Comparison of ENCODE assay signal across 1 cellular context in the genomic region with DNA sequence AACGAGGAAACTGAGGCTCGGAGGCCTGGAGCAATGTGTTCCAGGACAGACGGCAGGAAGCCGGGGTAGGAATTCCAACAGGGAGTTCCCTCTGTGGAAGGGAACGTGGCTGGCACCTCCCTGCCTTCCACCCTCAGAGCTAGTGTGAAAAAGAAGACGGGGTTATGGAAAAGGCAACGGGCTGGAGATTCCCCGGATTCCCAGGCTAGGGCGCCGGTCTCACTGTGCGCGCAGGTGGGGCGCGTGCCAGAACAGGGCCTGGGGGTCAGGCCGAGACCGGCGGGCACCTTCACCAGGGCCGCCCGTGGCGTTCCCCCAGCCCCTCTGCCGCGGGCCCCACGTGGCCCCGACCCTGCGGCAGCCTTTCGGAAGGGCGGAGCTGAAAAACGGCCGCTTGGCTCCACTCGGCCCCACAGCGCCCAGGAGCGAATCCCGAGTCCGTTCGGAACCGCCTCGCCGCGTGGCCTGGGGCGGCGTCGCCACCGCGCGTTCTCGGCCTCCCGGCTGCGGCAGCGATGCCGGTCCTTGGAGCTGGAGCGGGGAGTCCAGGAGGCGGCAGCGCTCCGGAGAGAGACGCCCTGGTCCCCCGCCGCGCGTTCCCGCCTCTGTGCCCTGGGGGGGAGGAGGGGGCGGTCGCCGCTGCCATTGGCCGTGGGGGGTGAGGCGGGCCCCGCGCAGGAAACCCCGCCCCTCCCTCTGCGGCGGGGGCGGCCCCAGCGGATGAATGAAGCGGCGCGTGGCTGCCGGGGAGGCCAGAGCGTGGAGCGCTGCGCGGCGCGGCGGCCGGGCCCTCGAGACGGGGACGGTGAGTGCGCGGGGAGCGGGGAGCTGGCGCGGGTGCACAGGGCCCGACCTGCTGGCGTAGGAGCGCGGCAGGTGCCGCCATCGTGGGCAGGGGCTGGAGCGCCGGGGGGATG.
A peak's percentile ranks its signal among the peaks of the same experiment; 100 is the strongest.
TF ChIP-seq lines count a peak whose summit lies in the region.

Gene SLCO4A1, plus strand, starts transcription at position 755 of the 917 bp plus-strand sequence. CDS start 13,952 bp downstream, outside the sequence.

TF ChIP-seq in HepG2, 621 proteins besides CTCF, POLR2A, EP300 and RAD21 (continued from another document and continues in another):
- TF ChIP-seq ZNF772 (CRISPR knock-in tag; IDR thresholded peaks at IDR 0.05) (peak; percentile 85; the same call in 1 of the 2 replicates), RCOR2 (CRISPR knock-in tag; IDR thresholded peaks at IDR 0.05) (no peak), FOXA3 (CRISPR knock-in tag; IDR thresholded peaks at IDR 0.05) (peak; percentile 58), RNF2 (conservative IDR thresholded peaks at IDR 0.05; ENCODE audit: low read depth) (no peak; the same call in 1 of the 2 replicates), ZNF790 (CRISPR knock-in tag; IDR thresholded peaks at IDR 0.05; ENCODE audit: borderline replicate concordance) (no peak; the same call in 1 of the 2 replicates), KLF11 (CRISPR knock-in tag; IDR thresholded peaks at IDR 0.05) (no peak), AFF4 (CRISPR knock-in tag; IDR thresholded peaks at IDR 0.05) (no peak), ARNT (IDR thresholded peaks at IDR 0.05) (no peak), KIAA2018 (CRISPR knock-in tag; IDR thresholded peaks at IDR 0.05; ENCODE audit: borderline replicate concordance) (no peak), MYPOP (CRISPR knock-in tag; IDR thresholded peaks at IDR 0.05) (peak; percentile 33; the same call in 1 of the 2 replicates), KDM2A (CRISPR knock-in tag; IDR thresholded peaks at IDR 0.05; ENCODE audit: borderline replicate concordance, low read depth) (peak; percentile 62; the same call in 1 of the 2 replicates), PLRG1 (conservative IDR thresholded peaks at IDR 0.05) (no peak), ZBTB8A (CRISPR knock-in tag; IDR thresholded peaks at IDR 0.05; ENCODE audit: borderline replicate concordance, low read depth) (0 out of 2 replicates have a peak, but pooled peaks have one; percentile 43)
- TF ChIP-seq, protein P1, sequence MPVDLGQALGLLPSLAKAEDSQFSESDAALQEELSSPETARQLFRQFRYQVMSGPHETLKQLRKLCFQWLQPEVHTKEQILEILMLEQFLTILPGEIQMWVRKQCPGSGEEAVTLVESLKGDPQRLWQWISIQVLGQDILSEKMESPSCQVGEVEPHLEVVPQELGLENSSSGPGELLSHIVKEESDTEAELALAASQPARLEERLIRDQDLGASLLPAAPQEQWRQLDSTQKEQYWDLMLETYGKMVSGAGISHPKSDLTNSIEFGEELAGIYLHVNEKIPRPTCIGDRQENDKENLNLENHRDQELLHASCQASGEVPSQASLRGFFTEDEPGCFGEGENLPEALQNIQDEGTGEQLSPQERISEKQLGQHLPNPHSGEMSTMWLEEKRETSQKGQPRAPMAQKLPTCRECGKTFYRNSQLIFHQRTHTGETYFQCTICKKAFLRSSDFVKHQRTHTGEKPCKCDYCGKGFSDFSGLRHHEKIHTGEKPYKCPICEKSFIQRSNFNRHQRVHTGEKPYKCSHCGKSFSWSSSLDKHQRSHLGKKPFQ (CRISPR knock-in tag; IDR thresholded peaks at IDR 0.05; ENCODE audit: insufficient replicate concordance), result peak; percentile 61
- TF ChIP-seq, protein P2, sequence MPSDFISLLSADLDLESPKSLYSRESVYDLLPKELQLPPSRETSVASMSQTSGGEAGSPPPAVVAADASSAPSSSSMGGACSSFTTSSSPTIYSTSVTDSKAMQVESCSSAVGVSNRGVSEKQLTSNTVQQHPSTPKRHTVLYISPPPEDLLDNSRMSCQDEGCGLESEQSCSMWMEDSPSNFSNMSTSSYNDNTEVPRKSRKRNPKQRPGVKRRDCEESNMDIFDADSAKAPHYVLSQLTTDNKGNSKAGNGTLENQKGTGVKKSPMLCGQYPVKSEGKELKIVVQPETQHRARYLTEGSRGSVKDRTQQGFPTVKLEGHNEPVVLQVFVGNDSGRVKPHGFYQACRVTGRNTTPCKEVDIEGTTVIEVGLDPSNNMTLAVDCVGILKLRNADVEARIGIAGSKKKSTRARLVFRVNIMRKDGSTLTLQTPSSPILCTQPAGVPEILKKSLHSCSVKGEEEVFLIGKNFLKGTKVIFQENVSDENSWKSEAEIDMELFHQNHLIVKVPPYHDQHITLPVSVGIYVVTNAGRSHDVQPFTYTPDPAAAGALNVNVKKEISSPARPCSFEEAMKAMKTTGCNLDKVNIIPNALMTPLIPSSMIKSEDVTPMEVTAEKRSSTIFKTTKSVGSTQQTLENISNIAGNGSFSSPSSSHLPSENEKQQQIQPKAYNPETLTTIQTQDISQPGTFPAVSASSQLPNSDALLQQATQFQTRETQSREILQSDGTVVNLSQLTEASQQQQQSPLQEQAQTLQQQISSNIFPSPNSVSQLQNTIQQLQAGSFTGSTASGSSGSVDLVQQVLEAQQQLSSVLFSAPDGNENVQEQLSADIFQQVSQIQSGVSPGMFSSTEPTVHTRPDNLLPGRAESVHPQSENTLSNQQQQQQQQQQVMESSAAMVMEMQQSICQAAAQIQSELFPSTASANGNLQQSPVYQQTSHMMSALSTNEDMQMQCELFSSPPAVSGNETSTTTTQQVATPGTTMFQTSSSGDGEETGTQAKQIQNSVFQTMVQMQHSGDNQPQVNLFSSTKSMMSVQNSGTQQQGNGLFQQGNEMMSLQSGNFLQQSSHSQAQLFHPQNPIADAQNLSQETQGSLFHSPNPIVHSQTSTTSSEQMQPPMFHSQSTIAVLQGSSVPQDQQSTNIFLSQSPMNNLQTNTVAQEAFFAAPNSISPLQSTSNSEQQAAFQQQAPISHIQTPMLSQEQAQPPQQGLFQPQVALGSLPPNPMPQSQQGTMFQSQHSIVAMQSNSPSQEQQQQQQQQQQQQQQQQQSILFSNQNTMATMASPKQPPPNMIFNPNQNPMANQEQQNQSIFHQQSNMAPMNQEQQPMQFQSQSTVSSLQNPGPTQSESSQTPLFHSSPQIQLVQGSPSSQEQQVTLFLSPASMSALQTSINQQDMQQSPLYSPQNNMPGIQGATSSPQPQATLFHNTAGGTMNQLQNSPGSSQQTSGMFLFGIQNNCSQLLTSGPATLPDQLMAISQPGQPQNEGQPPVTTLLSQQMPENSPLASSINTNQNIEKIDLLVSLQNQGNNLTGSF (CRISPR knock-in tag; IDR thresholded peaks at IDR 0.05), result peak; percentile 80; the same call in 1 of the 2 replicates
- TF ChIP-seq, protein P3, sequence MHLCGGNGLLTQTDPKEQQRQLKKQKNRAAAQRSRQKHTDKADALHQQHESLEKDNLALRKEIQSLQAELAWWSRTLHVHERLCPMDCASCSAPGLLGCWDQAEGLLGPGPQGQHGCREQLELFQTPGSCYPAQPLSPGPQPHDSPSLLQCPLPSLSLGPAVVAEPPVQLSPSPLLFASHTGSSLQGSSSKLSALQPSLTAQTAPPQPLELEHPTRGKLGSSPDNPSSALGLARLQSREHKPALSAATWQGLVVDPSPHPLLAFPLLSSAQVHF (CRISPR knock-in tag; IDR thresholded peaks at IDR 0.05), result peak; percentile 91
- TF ChIP-seq, protein P4, sequence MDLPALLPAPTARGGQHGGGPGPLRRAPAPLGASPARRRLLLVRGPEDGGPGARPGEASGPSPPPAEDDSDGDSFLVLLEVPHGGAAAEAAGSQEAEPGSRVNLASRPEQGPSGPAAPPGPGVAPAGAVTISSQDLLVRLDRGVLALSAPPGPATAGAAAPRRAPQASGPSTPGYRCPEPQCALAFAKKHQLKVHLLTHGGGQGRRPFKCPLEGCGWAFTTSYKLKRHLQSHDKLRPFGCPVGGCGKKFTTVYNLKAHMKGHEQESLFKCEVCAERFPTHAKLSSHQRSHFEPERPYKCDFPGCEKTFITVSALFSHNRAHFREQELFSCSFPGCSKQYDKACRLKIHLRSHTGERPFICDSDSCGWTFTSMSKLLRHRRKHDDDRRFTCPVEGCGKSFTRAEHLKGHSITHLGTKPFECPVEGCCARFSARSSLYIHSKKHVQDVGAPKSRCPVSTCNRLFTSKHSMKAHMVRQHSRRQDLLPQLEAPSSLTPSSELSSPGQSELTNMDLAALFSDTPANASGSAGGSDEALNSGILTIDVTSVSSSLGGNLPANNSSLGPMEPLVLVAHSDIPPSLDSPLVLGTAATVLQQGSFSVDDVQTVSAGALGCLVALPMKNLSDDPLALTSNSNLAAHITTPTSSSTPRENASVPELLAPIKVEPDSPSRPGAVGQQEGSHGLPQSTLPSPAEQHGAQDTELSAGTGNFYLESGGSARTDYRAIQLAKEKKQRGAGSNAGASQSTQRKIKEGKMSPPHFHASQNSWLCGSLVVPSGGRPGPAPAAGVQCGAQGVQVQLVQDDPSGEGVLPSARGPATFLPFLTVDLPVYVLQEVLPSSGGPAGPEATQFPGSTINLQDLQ (CRISPR knock-in tag; IDR thresholded peaks at IDR 0.05), result no peak
